Comparison of ENCODE assay signal across 8 cellular contexts in the genomic region with DNA sequence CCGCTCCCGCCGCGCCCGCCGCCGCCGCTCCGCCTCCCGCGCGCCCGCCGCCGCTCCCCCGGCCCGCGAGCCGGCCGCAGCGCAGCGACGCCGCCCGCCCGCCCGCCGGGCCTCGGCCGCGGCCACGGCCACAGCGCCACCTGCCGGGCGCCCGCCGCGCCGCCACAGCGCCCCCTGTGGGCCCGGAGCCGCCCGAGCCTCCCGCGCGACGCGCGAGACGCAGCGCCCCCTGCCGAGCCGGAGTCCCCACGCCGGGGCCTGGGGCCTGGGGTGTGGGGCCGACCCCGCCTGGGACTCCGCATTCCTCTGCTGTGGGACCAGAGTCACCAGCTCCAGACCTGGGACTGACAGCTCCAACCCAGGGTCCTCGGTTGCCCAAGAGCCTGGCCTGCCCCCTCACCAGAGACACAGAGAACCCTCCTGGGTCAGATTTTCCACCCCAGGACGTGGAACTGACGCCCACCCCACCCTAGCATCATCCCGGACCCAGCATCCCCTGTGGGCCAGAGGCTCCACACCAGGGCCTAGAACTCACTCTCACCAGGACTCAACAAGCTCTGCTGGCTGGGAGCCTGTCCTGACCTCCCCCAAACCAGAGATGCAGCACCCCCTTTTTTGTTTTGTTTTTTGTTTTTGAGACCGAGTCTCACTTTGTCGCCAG. TPM values are rescaled to one million over a fixed set of nuclear protein-coding genes. Genes with fewer than 3 reads are reported as not detected.
DNase-seq lines count a peak whose midpoint lies in the region; ATAC-seq, FAIRE-seq and TF ChIP-seq lines count a peak whose summit lies in the region.

A gene with protein sequence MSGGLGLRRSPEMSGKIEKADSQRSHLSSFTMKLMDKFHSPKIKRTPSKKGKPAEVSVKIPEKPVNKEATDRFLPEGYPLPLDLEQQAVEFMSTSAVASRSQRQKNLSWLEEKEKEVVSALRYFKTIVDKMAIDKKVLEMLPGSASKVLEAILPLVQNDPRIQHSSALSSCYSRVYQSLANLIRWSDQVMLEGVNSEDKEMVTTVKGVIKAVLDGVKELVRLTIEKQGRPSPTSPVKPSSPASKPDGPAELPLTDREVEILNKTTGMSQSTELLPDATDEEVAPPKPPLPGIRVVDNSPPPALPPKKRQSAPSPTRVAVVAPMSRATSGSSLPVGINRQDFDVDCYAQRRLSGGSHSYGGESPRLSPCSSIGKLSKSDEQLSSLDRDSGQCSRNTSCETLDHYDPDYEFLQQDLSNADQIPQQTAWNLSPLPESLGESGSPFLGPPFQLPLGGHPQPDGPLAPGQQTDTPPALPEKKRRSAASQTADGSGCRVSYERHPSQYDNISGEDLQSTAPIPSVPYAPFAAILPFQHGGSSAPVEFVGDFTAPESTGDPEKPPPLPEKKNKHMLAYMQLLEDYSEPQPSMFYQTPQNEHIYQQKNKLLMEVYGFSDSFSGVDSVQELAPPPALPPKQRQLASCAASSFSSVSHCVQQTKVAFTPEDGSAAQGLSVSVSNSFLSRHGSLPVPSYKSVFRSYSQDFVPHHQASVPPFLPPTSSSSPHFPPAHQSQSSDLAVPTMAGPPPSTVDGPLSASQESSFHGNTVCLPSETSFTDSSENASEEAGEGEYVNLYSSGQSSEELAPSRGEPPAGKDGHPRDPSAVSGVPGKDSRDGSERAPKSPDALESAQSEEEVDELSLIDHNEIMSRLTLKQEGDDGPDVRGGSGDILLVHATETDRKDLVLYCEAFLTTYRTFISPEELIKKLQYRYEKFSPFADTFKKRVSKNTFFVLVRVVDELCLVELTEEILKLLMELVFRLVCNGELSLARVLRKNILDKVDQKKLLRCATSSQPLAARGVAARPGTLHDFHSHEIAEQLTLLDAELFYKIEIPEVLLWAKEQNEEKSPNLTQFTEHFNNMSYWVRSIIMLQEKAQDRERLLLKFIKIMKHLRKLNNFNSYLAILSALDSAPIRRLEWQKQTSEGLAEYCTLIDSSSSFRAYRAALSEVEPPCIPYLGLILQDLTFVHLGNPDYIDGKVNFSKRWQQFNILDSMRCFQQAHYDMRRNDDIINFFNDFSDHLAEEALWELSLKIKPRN (N-terminal part only) (minus strand): TSS at position 89 of the 661 bp plus-strand sequence. CDS start 246 bp downstream, outside the sequence.

- peak; percentile 79 for ATAC-seq in activated CD8-positive, alpha-beta T cell treated with anti-CD3 and anti-CD28 coated beads for 36 hours
- ATAC-seq in GM21786 (IDR thresholded peaks at IDR 0.05; ENCODE audit: unreplicated experiment): no peak

- peaks cover 60% of the 10 kb centered on the region for H3K4me1 Mint-ChIP-seq in activated CD8-positive, alpha-beta T cell treated with anti-CD3 and anti-CD28 coated beads for 36 hours (ENCODE audit: low read depth)

- peak within 1 kb of the TSS; percentile 85 for H3K4me3 ChIP-seq in NB4 (ENCODE audit: low read depth, low read length)

- intact Hi-C loops in activated CD8-positive, alpha-beta T cell treated with anti-CD3 and anti-CD28 coated beads for 36 hours (cut with micrococcal nuclease): loop anchor here (10.0 kb wide), 1 partner anchor 485 kb away; no protein-coding TSS in a partner anchor

- no peak for FAIRE-seq in H54 (lab: Jason Lieb, UNC)

- CTCF ChIA-PET in activated CD8-positive, alpha-beta T cell treated with anti-CD3 and anti-CD28 coated beads for 36 hours (lab: Charles Lee): interaction anchor here (0.6 to 8.4 kb wide), 44 partner anchors 9 to 261 kb away, joined by 3 to 115 read pairs (median 5); a partner anchor contains a TSS

- POLR2A ChIA-PET in activated CD8-positive, alpha-beta T cell treated with anti-CD3 and anti-CD28 coated beads for 36 hours (lab: Charles Lee): interaction anchor here (0.5 to 2.7 kb wide), 11 partner anchors 8 to 615 kb away, joined by 3 to 18 read pairs (median 4); a partner anchor contains a TSS

- TF ChIP-seq POLR2A in H54 (IDR thresholded peaks at IDR 0.05; ENCODE audit: low read depth, low read length): no peak
- no peak for TF ChIP-seq POLR2A in NB4 (IDR thresholded peaks at IDR 0.05; ENCODE audit: extremely low read depth, insufficient read length)

- peak within 1 kb of the TSS; percentile 98 for H3K4me3 Mint-ChIP-seq in activated CD8-positive, alpha-beta T cell treated with anti-CD3 and anti-CD28 coated beads for 36 hours

- DNase-seq in G401 (ENCODE audit: low spot score): no peak
- peak; percentile 9 for DNase-seq in H54 (ENCODE audit: insufficient read length, low spot score)
- DNase-seq in NB4 (ENCODE audit: low read depth): peak; percentile 66
- peak; percentile 76 for DNase-seq in activated CD8-positive, alpha-beta T cell treated with anti-CD3 and anti-CD28 coated beads for 36 hours
- peak; percentile 74 for DNase-seq in effector CD8-positive, alpha-beta T cell (lab: John Stamatoyannopoulos, UW)
- DNase-seq in mesenteric fat pad (ENCODE audit: low spot score): peak; percentile 96
- peak; percentile 93 for DNase-seq in stimulated activated CD8-positive, alpha-beta memory T cell treated with anti-CD3 and anti-CD28 coated beads, Interleukin-15, amount 100 ng/mL, for 24 hours (ENCODE audit: low read depth)

- no peaks in the 10 kb centered on the region for H3K27me3 Mint-ChIP-seq in activated CD8-positive, alpha-beta T cell treated with anti-CD3 and anti-CD28 coated beads for 36 hours

- peak within 1 kb of the TSS; percentile 94 for H3K27ac Mint-ChIP-seq in activated CD8-positive, alpha-beta T cell treated with anti-CD3 and anti-CD28 coated beads for 36 hours

- in situ Hi-C loops in G401 (cut with HindIII; ENCODE audit: low sequenced_read_pairs): no loop called here

- no peaks in the 10 kb centered on the region for H3K9me3 Mint-ChIP-seq in activated CD8-positive, alpha-beta T cell treated with anti-CD3 and anti-CD28 coated beads for 36 hours

- peak; percentile 63 for TF ChIP-seq CTCF in NB4 (IDR thresholded peaks at IDR 0.05; ENCODE audit: low read depth, low read length)
- TF ChIP-seq CTCF in activated CD8-positive, alpha-beta T cell treated with anti-CD3 and anti-CD28 coated beads for 36 hours (IDR thresholded peaks at IDR 0.05): peak; percentile 94

- H3K36me3 Mint-ChIP-seq in activated CD8-positive, alpha-beta T cell treated with anti-CD3 and anti-CD28 coated beads for 36 hours (ENCODE audit: low read depth): peaks cover 24% of the 10 kb centered on the region

RNA-seq across cellular contexts. Expression of the gene that starts here (rescaled TPM):
- 31.0 and 40.8 TPM in 2 replicates for total RNA-seq in G401 (2014; rRNA removed; shearing (Covaris generic))
- 10 to 100 TPM; 84.5 to 85.2 TPM for total RNA-seq in activated CD8-positive, alpha-beta T cell treated with anti-CD3 and anti-CD28 coated beads for 36 hours
- total RNA-seq in mesenteric fat pad: 106 TPM
